In genomic region chr7:33495207-33495606, GRCh38 we compare ENCODE assay signal across 14 cellular contexts.
DNase-seq lines count a peak whose midpoint lies in the region; ATAC-seq and TF ChIP-seq lines count a peak whose summit lies in the region.
"Had no signal": no experiment of that assay in that cellular context is flagged by ENCODE, and none has a peak within 500 bp of the region (broad histone marks: within the 10 kb centered on the region; RNA-seq: fewer than 3 reads in every experiment).

No MANE protein-coding gene starts in this region.

- TF ChIP-seq EP300 in suprapubic skin (IDR thresholded peaks at IDR 0.05), result no peak

- DNase-seq in GM04503 (ENCODE audit: low read depth) (peak; percentile 81), adipocyte (ENCODE audit: low read depth) (peak; percentile 68), left ventricle myocardium superior (no peak), skeletal muscle cell (ENCODE audit: low read depth) (peak; percentile 67), SJCRH30 (no peak), suprapubic skin (ENCODE audit: low spot score in 2 of 2) (no peak), cerebellum (ENCODE audit: low spot score) (no peak)
- DNase-seq: activated CD8-positive, alpha-beta memory T cell treated with anti-CD3 and anti-CD28 coated beads, Interleukin-2, amount 50 U/mL, for 48 hours; Caco-2; hypothalamus; NCI-H1092 treated with DMSO at 0.1 percent for 48 hours; NCI-H524 treated with DMSO at 0.1 percent for 48 hours; right lobe of liver had no signal

- 61% methylated on average over 5 of the region's 5 CpGs for WGBS in suprapubic skin

- TF ChIP-seq CTCF in suprapubic skin (IDR thresholded peaks at IDR 0.05), result no peak

- H3K4me3 ChIP-seq in adipocyte (ENCODE audit: low read length) (no peak overlapping the region), skeletal muscle cell (ENCODE audit: low read depth, low read length) (no peak overlapping the region), SJCRH30 (no peak overlapping the region), suprapubic skin (no peak overlapping the region)
- H3K4me3 ChIP-seq: right lobe of liver had no signal

- H3K27ac ChIP-seq in SJCRH30 (no peak overlapping the region), suprapubic skin (no peak overlapping the region)
- H3K27ac ChIP-seq: right lobe of liver had no signal

- no peak for TF ChIP-seq POLR2A in suprapubic skin (IDR thresholded peaks at IDR 0.05)

- H3K4me1 ChIP-seq in adipocyte (ENCODE audit: control insufficient read depth, insufficient read depth, low read length), result peaks cover 35% of the 10 kb centered on the region
- no peaks in the 10 kb centered on the region for H3K4me1 ChIP-seq in SJCRH30
- H3K4me1 ChIP-seq in suprapubic skin, result no peaks in the 10 kb centered on the region
- H3K4me1 ChIP-seq: Caco-2, right lobe of liver had no signal

- ATAC-seq in left ventricle myocardium superior (peak; percentile 26), GM21423 (IDR thresholded peaks at IDR 0.05; ENCODE audit: unreplicated experiment) (no peak)
- ATAC-seq: right lobe of liver had no signal

- no peaks in the 10 kb centered on the region for H3K36me3 ChIP-seq in adipocyte (ENCODE audit: control insufficient read depth, insufficient read depth, low read length, severe bottlenecking)
- H3K36me3 ChIP-seq in SJCRH30, result no peaks in the 10 kb centered on the region
- no peaks in the 10 kb centered on the region for H3K36me3 ChIP-seq in suprapubic skin
- H3K36me3 ChIP-seq: right lobe of liver had no signal

- intact Hi-C loops in left ventricle myocardium superior (cut with micrococcal nuclease), result no loop called here

- H3K9me3 ChIP-seq in adipocyte (ENCODE audit: control insufficient read depth, low read length), result no peaks in the 10 kb centered on the region
- no peaks in the 10 kb centered on the region for H3K9me3 ChIP-seq in SJCRH30 (replicated peaks)
- no peaks in the 10 kb centered on the region for H3K9me3 ChIP-seq in suprapubic skin
- H3K9me3 ChIP-seq: Caco-2, right lobe of liver had no signal

- no peak overlapping the region for H3K9ac ChIP-seq in adipocyte (ENCODE audit: low read length)

- H3K27me3 ChIP-seq in adipocyte (replicated peaks; ENCODE audit: control insufficient read depth, insufficient read depth, low read length) (no peaks in the 10 kb centered on the region), SJCRH30 (no peaks in the 10 kb centered on the region), suprapubic skin (no peaks in the 10 kb centered on the region)
- H3K27me3 ChIP-seq: right lobe of liver had no signal

Comparison
In these comparisons a context has a peak if more than half of its experiments do, and no peak if none do; other contexts are left out.
1. DNase-seq: peak in GM04503 (single experiment), adipocyte (single experiment) and skeletal muscle cell (single experiment); none in left ventricle myocardium superior (single experiment), SJCRH30 (0 of 2), suprapubic skin (0 of 2) and cerebellum (single experiment).